ENCODE assay signal across 8 cellular contexts in the genomic region with DNA sequence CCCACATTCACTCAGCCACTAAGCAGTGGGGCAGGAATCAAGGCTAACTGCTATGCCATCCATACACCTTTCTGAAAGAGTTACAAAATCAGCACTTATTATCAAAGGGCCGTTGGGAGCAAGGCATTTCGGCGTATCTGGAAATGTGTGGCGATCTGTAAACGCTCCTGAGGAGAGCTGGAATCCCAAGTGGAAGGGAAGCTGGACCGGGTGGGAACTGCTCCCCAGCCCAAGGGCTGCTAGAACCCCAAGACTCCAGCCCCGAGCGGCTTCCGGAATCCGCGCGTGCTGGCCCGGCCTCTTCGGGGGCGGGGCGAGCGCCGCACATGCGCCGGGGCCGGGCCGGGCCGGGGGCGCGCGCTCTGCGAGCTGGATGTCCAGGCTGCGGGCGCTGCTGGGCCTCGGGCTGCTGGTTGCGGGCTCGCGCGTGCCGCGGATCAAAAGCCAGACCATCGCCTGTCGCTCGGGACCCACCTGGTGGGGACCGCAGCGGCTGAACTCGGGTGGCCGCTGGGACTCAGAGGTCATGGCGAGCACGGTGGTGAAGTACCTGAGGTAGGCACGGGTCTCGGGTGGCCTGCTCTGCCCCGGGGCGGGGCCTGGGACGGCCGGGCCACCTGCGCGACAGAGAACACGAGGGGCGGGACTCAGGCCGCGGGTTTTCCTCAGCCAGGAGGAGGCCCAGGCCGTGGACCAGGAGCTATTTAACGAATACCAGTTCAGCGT. TPM values are rescaled to one million over a fixed set of nuclear protein-coding genes. Genes with fewer than 3 reads are reported as not detected.
DNase-seq lines count a peak whose midpoint lies in the region; ATAC-seq and TF ChIP-seq lines count a peak whose summit lies in the region.

A gene (plus strand): TSS at position 345 of the 726 bp plus-strand sequence. CDS start 29 bp downstream, at position 374.

- ATAC-seq in left cardiac atrium (peak; percentile 97 to 98), aorta (ENCODE audit: low FRiP score) (peak; percentile 94)

- no peaks in the 10 kb centered on the region for H3K9me3 ChIP-seq in aorta (ENCODE audit: control insufficient read depth, low read length)

- no peaks in the 10 kb centered on the region for H3K27me3 ChIP-seq in GM06990 (replicated peaks; ENCODE audit: control insufficient read depth, insufficient read depth, low read length)
- H3K27me3 ChIP-seq in aorta (ENCODE audit: control insufficient read depth in 1 of 2, insufficient read depth in 2 of 2, low read length in 1 of 2) = no peaks in the 10 kb centered on the region

- DNase-seq in GM06990 (ENCODE audit: extremely low read depth, insufficient read length) = peak; percentile 81
- peak; percentile 70 for DNase-seq in HCEC 1CT
- peak; percentile 35 for DNase-seq in MV-4-11 (lab: John Stamatoyannopoulos, UW)
- DNase-seq in T-helper 1 cell = peak; percentile 47 to 72 (median 57)
- DNase-seq in amniotic epithelial cell (ENCODE audit: low read depth) = peak; percentile 55
- DNase-seq in left cardiac atrium = peak; percentile 80
- peak; percentile 66 to 97 (median 78) for DNase-seq in posterior cingulate gyrus
- peak; percentile 81 to 90 for DNase-seq in aorta

- no peak for TF ChIP-seq CTCF in GM06990 (IDR thresholded peaks at IDR 0.05; ENCODE audit: insufficient read depth, low read length, poor library complexity, severe bottlenecking)

- 1% methylated on average over 49 to 60 of the region's 60 CpGs for WGBS in aorta, 2 donors

- intact Hi-C loops in left cardiac atrium (cut with DNase I) (no loop called here), posterior cingulate gyrus (cut with DNase I) (loop anchor here (5.0 kb wide), 2 partner anchors 84 to 134 kb away; no protein-coding TSS in a partner anchor), aorta (cut with DNase I) (loop anchor here in 1 of 2 donors (5.0 kb wide), 1 partner anchor 79 kb away; no protein-coding TSS in a partner anchor)

- peak within 1 kb of the TSS; percentile 23 to 91 for H3K27ac ChIP-seq in aorta (ENCODE audit: low read depth in 1 of 2, low read length in 2 of 2)

- peaks cover 11% of the 10 kb centered on the region for H3K36me3 ChIP-seq in GM06990 (ENCODE audit: control insufficient read depth, insufficient read depth, low read length)
- peaks cover 0 to 6% of the 10 kb centered on the region in 2 donors for H3K36me3 ChIP-seq in aorta (ENCODE audit: control insufficient read depth in 1 of 2, insufficient read depth in 2 of 2, low read length in 1 of 2)

- H3K4me1 ChIP-seq in aorta (ENCODE audit: control insufficient read depth in 1 of 2, insufficient read depth in 2 of 2, low read length in 2 of 2) = no peaks in the 10 kb centered on the region

- peak within 1 kb of the TSS; percentile 77 for H3K4me3 ChIP-seq in GM06990 (replicated peaks; ENCODE audit: low read depth, low read length)
- peak within 1 kb of the TSS; percentile 71 to 77 for H3K4me3 ChIP-seq in aorta (ENCODE audit: low read length in 2 of 2)

RNA-seq across cellular contexts. Expression of the gene that starts here (rescaled TPM):
- total RNA-seq in left cardiac atrium = 10 to 100 TPM; 91.6 to 95.0 TPM
- total RNA-seq in aorta = 10 to 100 TPM; 41.5 to 46.0 TPM
- 10 to 100 TPM; 67.7 to 69.4 TPM for polyA plus RNA-seq in aorta

Comparison
In these comparisons a context has a peak if more than half of its experiments do, and no peak if none do; other contexts are left out.
1. Peak in every context shown above with its lines: DNase-seq, ATAC-seq, H3K4me3 ChIP-seq and H3K27ac ChIP-seq.
2. DNase-seq: peak in every context shown above with its lines; median percentile 86 in aorta; 81 in GM06990; 80 in left cardiac atrium; 78 in posterior cingulate gyrus; 70 in HCEC 1CT; 57 in T-helper 1 cell; 55 in amniotic epithelial cell; 35 in MV-4-11.